In genomic region chr11:105229758-105230157, GRCh38 we compare ENCODE assay signal across 1 cellular context.
TF ChIP-seq lines count a peak whose summit lies in the region.

No MANE protein-coding gene starts in this region.

TF ChIP-seq in IMR-90, 13 proteins besides CTCF, POLR2A, EP300 and RAD21 (continued from another document):
- TF ChIP-seq, protein P1, sequence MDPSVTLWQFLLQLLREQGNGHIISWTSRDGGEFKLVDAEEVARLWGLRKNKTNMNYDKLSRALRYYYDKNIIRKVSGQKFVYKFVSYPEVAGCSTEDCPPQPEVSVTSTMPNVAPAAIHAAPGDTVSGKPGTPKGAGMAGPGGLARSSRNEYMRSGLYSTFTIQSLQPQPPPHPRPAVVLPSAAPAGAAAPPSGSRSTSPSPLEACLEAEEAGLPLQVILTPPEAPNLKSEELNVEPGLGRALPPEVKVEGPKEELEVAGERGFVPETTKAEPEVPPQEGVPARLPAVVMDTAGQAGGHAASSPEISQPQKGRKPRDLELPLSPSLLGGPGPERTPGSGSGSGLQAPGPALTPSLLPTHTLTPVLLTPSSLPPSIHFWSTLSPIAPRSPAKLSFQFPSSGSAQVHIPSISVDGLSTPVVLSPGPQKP (IDR thresholded peaks at IDR 0.05; ENCODE audit: borderline replicate concordance, low read depth, low read length), result no peak
- TF ChIP-seq RCOR1 (IDR thresholded peaks at IDR 0.05; ENCODE audit: insufficient replicate concordance, low read length) (no peak), CHD1 (IDR thresholded peaks at IDR 0.05; ENCODE audit: low read depth, low read length) (no peak), FOS (IDR thresholded peaks at IDR 0.05; ENCODE audit: low read depth, low read length) (no peak)
TF ChIP-seq in IMR-90: peak in this region for 0.
